ENCODE assay signal across 1 cellular context in the genomic region with DNA sequence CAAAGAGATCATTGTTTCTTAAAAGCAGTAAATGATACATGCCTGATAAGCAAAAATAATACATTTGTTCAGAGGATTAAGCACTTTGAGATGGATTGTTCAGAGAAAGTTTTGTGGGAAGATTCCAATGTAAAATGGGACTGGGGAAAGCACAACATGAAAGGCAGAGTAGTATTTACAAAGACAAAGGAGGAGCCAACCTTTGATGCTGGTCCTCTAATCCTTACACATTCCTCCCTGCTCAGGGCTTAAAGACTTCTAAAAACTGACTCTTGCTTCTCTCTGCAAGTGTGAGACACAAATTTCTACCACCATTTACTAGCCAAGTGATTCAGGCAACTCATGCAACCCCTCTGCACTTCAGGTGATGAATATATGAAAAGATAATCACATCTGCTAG.
TF ChIP-seq lines count a peak whose summit lies in the region.

No MANE protein-coding gene starts in this region.

TF ChIP-seq in WTC11, 78 proteins besides CTCF, POLR2A, EP300 and RAD21 (continued from another document):
- TF ChIP-seq, protein P1, sequence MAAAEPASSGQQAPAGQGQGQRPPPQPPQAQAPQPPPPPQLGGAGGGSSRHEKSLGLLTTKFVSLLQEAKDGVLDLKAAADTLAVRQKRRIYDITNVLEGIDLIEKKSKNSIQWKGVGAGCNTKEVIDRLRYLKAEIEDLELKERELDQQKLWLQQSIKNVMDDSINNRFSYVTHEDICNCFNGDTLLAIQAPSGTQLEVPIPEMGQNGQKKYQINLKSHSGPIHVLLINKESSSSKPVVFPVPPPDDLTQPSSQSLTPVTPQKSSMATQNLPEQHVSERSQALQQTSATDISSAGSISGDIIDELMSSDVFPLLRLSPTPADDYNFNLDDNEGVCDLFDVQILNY (CRISPR knock-in tag; IDR thresholded peaks at IDR 0.05): no peak
- TF ChIP-seq GRHL2 (CRISPR knock-in tag; IDR thresholded peaks at IDR 0.05; ENCODE audit: insufficient replicate concordance, severe bottlenecking) (no peak), NFE2L1 (CRISPR knock-in tag; IDR thresholded peaks at IDR 0.05) (no peak), IRF2 (CRISPR knock-in tag; IDR thresholded peaks at IDR 0.05; ENCODE audit: borderline replicate concordance, low read depth) (no peak), ATF1 (CRISPR knock-in tag; IDR thresholded peaks at IDR 0.05) (no peak), ZNF138 (CRISPR knock-in tag; conservative IDR thresholded peaks at IDR 0.05) (no peak), PRRX2 (CRISPR knock-in tag; IDR thresholded peaks at IDR 0.05) (no peak), ETV6 (CRISPR knock-in tag; IDR thresholded peaks at IDR 0.05) (no peak)
- TF ChIP-seq, protein P2, sequence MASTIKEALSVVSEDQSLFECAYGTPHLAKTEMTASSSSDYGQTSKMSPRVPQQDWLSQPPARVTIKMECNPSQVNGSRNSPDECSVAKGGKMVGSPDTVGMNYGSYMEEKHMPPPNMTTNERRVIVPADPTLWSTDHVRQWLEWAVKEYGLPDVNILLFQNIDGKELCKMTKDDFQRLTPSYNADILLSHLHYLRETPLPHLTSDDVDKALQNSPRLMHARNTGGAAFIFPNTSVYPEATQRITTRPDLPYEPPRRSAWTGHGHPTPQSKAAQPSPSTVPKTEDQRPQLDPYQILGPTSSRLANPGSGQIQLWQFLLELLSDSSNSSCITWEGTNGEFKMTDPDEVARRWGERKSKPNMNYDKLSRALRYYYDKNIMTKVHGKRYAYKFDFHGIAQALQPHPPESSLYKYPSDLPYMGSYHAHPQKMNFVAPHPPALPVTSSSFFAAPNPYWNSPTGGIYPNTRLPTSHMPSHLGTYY (CRISPR knock-in tag; IDR thresholded peaks at IDR 0.05): no peak
- TF ChIP-seq, protein P3, sequence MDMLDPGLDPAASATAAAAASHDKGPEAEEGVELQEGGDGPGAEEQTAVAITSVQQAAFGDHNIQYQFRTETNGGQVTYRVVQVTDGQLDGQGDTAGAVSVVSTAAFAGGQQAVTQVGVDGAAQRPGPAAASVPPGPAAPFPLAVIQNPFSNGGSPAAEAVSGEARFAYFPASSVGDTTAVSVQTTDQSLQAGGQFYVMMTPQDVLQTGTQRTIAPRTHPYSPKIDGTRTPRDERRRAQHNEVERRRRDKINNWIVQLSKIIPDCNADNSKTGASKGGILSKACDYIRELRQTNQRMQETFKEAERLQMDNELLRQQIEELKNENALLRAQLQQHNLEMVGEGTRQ (CRISPR knock-in tag; IDR thresholded peaks at IDR 0.05): no peak
- TF ChIP-seq, protein P4, sequence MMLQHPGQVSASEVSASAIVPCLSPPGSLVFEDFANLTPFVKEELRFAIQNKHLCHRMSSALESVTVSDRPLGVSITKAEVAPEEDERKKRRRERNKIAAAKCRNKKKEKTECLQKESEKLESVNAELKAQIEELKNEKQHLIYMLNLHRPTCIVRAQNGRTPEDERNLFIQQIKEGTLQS (CRISPR knock-in tag; conservative IDR thresholded peaks at IDR 0.05): no peak
